ENCODE assay signal across 19 cellular contexts in genomic region chr3:188452158-188452772, GRCh38.
"Had no signal": no experiment of that assay in that cellular context is flagged by ENCODE, and none has a peak within 500 bp of the region (broad histone marks: within the 10 kb centered on the region; RNA-seq: fewer than 3 reads in every experiment).

No MANE protein-coding gene starts in this region.

- DNase-seq: activated CD4-positive, alpha-beta T cell treated with anti-CD3 and anti-CD28 coated beads for 1 hour; activated CD4-positive, alpha-beta T cell treated with anti-CD3 and anti-CD28 coated beads, Interleukin-2, amount 50 U/mL, for 1 hour; activated gamma-delta T cell treated with Interleukin-2 at 50 U/mL for 16 hours; activated T-cell treated with anti-CD3 and anti-CD28 coated beads, Interleukin-2, amount 50 U/mL, for 1 hour; anterior cingulate cortex; body of pancreas; effector CD8-positive, alpha-beta T cell; left colon; natural killer cell; psoas muscle; right lobe of liver; stimulated activated CD4-positive, alpha-beta T cell treated with anti-CD3 and anti-CD28 coated beads, Interleukin-1b, Interleukin-23, amount 100 ng/mL, for 48 hours; T-helper 1 cell; trophoblast cell; WERI-Rb-1 had no signal

- H3K27ac Mint-ChIP-seq: activated naive CD4-positive, alpha-beta T cell treated with anti-CD3 and anti-CD28 coated beads, Interleukin-2, amount 50 U/mL, for 24 hours; dendritic cell treated with granulocyte-macrophage colony-stimulating factor and Interleukin-4, amounts not matched to agents 40 ng/mL and 50 ng/mL, for 4 days; mesothelial cell of epicardium; natural killer cell; stimulated activated effector memory CD8-positive, alpha-beta T cell treated with anti-CD3 and anti-CD28 coated beads, Interleukin-12 subunit alpha, Interleukin-12 subunit beta, amount 100 ng/mL, for 72 hours had no signal

- H3K36me3 Mint-ChIP-seq: mesothelial cell of epicardium; natural killer cell; stimulated activated effector memory CD8-positive, alpha-beta T cell treated with anti-CD3 and anti-CD28 coated beads, Interleukin-12 subunit alpha, Interleukin-12 subunit beta, amount 100 ng/mL, for 72 hours had no signal

- H3K9me3 Mint-ChIP-seq: activated naive CD4-positive, alpha-beta T cell treated with anti-CD3 and anti-CD28 coated beads, Interleukin-2, amount 50 U/mL, for 24 hours; dendritic cell treated with granulocyte-macrophage colony-stimulating factor and Interleukin-4, amounts not matched to agents 40 ng/mL and 50 ng/mL, for 4 days; mesothelial cell of epicardium; natural killer cell; stimulated activated effector memory CD8-positive, alpha-beta T cell treated with anti-CD3 and anti-CD28 coated beads, Interleukin-12 subunit alpha, Interleukin-12 subunit beta, amount 100 ng/mL, for 72 hours had no signal

- H3K4me3 Mint-ChIP-seq: activated naive CD4-positive, alpha-beta T cell treated with anti-CD3 and anti-CD28 coated beads, Interleukin-2, amount 50 U/mL, for 24 hours; dendritic cell treated with granulocyte-macrophage colony-stimulating factor and Interleukin-4, amounts not matched to agents 40 ng/mL and 50 ng/mL, for 4 days; mesothelial cell of epicardium; natural killer cell; stimulated activated effector memory CD8-positive, alpha-beta T cell treated with anti-CD3 and anti-CD28 coated beads, Interleukin-12 subunit alpha, Interleukin-12 subunit beta, amount 100 ng/mL, for 72 hours had no signal

- H3K27me3 Mint-ChIP-seq: activated naive CD4-positive, alpha-beta T cell treated with anti-CD3 and anti-CD28 coated beads, Interleukin-2, amount 50 U/mL, for 24 hours; dendritic cell treated with granulocyte-macrophage colony-stimulating factor and Interleukin-4, amounts not matched to agents 40 ng/mL and 50 ng/mL, for 4 days had no signal

- ATAC-seq: body of pancreas; left colon; natural killer cell; psoas muscle; right lobe of liver; stimulated activated effector memory CD8-positive, alpha-beta T cell treated with anti-CD3 and anti-CD28 coated beads, Interleukin-12 subunit alpha, Interleukin-12 subunit beta, amount 100 ng/mL, for 72 hours had no signal
